12 cellular contexts compared by ENCODE assay signal in the genomic region with DNA sequence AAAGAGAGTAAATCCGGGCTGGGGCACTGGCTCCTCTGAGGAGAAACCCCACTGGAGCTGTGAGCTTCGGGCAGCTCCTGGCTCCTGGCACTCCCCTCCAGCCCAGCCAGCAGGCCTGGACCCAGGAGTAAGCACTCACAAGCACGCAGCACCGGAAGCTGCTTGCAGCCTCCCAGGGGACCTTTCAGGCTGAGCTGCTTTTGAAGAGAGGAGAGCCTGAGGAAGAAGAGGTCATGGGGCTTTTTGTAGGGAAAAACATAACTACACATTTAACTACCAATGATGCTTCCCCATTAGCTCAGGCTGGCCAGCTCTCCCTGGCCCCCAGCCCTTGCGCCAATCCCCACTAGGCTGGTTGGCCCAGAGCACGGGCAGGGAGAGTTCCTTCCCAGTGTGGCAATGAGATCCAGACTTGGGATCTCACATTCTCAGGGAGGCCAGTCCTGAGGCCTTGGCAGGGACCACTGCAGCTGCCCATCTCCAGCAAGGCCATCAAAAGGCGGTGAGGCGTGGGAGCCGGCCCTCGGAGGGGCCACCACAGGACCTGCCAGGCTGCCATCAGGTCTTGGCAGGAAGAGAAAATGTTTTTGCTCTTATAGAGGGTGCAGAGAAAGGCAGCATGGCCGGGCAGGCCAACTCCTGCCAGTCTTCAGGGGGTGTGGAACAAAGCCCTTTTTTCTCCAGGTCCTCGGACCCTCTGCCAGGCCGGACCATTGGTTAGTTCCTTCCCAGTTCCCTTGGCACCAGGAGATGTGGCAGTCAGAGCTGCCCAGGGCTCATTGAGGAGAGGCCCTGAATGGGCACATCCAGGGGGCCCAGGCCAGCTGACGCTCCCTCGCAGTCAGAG. TPM values are rescaled to one million over a fixed set of nuclear protein-coding genes. Genes with fewer than 3 reads are reported as not detected.
DNase-seq lines count a peak whose midpoint lies in the region; ATAC-seq and TF ChIP-seq lines count a peak whose summit lies in the region.
"Had no signal": no experiment of that assay in that cellular context is flagged by ENCODE, and none has a peak within 500 bp of the region (broad histone marks: within the 10 kb centered on the region; RNA-seq: fewer than 3 reads in every experiment).

No MANE protein-coding gene starts in this region.

- H3K4me1 ChIP-seq in DND-41 (ENCODE audit: insufficient read depth, low read length) = peaks cover 6% of the 10 kb centered on the region
- H3K4me1 ChIP-seq: colonic mucosa, right lobe of liver had no signal

- no peak overlapping the region for H3K27ac ChIP-seq in DND-41 (ENCODE audit: low read length)
- H3K27ac ChIP-seq: colonic mucosa, right lobe of liver had no signal

- intact Hi-C loops in posterior cingulate gyrus (cut with DNase I) = no loop called here

- H3K9ac ChIP-seq in DND-41 (ENCODE audit: low read depth, low read length) = no peak overlapping the region

- TF ChIP-seq CTCF in DND-41 (IDR thresholded peaks at IDR 0.05; ENCODE audit: borderline replicate concordance, extremely low read depth, low read length, poor library complexity, severe bottlenecking) = no peak
- TF ChIP-seq CTCF in fibroblast of the aortic adventitia (IDR thresholded peaks at IDR 0.05; ENCODE audit: insufficient read depth, low read length) = no peak

- no peak for ATAC-seq in DND-41 (ENCODE audit: insufficient read depth, low read depth)
- no peak for ATAC-seq in HG03460 (IDR thresholded peaks at IDR 0.05; ENCODE audit: unreplicated experiment)
- ATAC-seq: right lobe of liver had no signal

- no peak overlapping the region for H3K4me2 ChIP-seq in DND-41 (ENCODE audit: insufficient read depth, low read length)

- no peaks in the 10 kb centered on the region for H3K36me3 ChIP-seq in DND-41 (ENCODE audit: insufficient read depth, low read length)
- H3K36me3 ChIP-seq: colonic mucosa, right lobe of liver had no signal

- H4K20me1 ChIP-seq in DND-41 (ENCODE audit: insufficient read depth, low read length) = no peaks in the 10 kb centered on the region

- H3K4me3 ChIP-seq in DND-41 (ENCODE audit: low read depth in 1 of 2, low read length in 2 of 2) (no peak overlapping the region), fibroblast of the aortic adventitia (ENCODE audit: low read depth, low read length) (no peak overlapping the region)
- H3K4me3 ChIP-seq: colonic mucosa, right lobe of liver had no signal

- H3K27me3 ChIP-seq in DND-41 (ENCODE audit: insufficient read depth, low read length, poor library complexity) = no peaks in the 10 kb centered on the region
- H3K27me3 ChIP-seq: colonic mucosa, right lobe of liver had no signal

- H3K79me2 ChIP-seq in DND-41 (ENCODE audit: insufficient read depth, low read length) = no peaks in the 10 kb centered on the region

- no peak overlapping the region for H2AFZ ChIP-seq in DND-41 (ENCODE audit: low read depth, low read length)

- no peaks in the 10 kb centered on the region for H3K9me3 ChIP-seq in DND-41 (ENCODE audit: insufficient read depth, low read length, severe bottlenecking)
- H3K9me3 ChIP-seq: colonic mucosa, right lobe of liver had no signal

- DNase-seq in DND-41 = peak; percentile 17
- peak; percentile 10 for DNase-seq in NCI-H2171 treated with DMSO at 0.1 percent for 48 hours (lab: John Stamatoyannopoulos, UW)
- DNase-seq in fibroblast of the aortic adventitia (ENCODE audit: low read depth) = peak; percentile 64
- DNase-seq in posterior cingulate gyrus = peak; percentile 7 to 92 (median 63)
- DNase-seq in SIG-M5 treated with dmso at 0.1 percent for 504 hours (lab: John Stamatoyannopoulos, UW; ENCODE audit: unreplicated experiment) = no peak
- no peak for DNase-seq in glomerular visceral epithelial cell (ENCODE audit: extremely low spot score)
- no peak for DNase-seq in RKO (ENCODE audit: low spot score)
- DNase-seq: colonic mucosa, Kasumi-1, right lobe of liver, SIG-M5 had no signal

RNA-seq across cellular contexts. Expression of a gene that starts 41.5 kb away (rescaled TPM):
- total RNA-seq in fibroblast of the aortic adventitia (ENCODE audit: low replicate concordance) = 59.5 and 217 TPM in 2 replicates

RNA-seq across cellular contexts. Expression of a gene that starts 59.3 kb away (rescaled TPM):
- total RNA-seq in fibroblast of the aortic adventitia (ENCODE audit: low replicate concordance) = 2.8 and 14.6 TPM in 2 replicates

Comparison
In these comparisons a context has a peak if more than half of its experiments do, and no peak if none do; other contexts are left out.
1. DNase-seq: peak in DND-41 (single experiment), NCI-H2171 treated with DMSO at 0.1 percent for 48 hours (single experiment), fibroblast of the aortic adventitia (single experiment) and posterior cingulate gyrus (10 of 10); none in SIG-M5 treated with dmso at 0.1 percent for 504 hours (single experiment), glomerular visceral epithelial cell (single experiment) and RKO (single experiment).